ENCODE assay signal across 19 cellular contexts in genomic region chr2:72827495-72827894, GRCh38. TPM values are rescaled to one million over a fixed set of nuclear protein-coding genes. Genes with fewer than 3 reads are reported as not detected.
DNase-seq lines count a peak whose midpoint lies in the region; ATAC-seq, FAIRE-seq and TF ChIP-seq lines count a peak whose summit lies in the region.
"Had no signal": no experiment of that assay in that cellular context is flagged by ENCODE, and none has a peak within 500 bp of the region (broad histone marks: within the 10 kb centered on the region; RNA-seq: fewer than 3 reads in every experiment).

No MANE protein-coding gene starts in this region.

- H3K4me2 ChIP-seq in keratinocyte (ENCODE audit: control insufficient read depth, extremely low read depth, insufficient read depth, low read depth, low read length): peak overlapping the region; percentile 72

- peak overlapping the region; percentile 26 for H3K27ac Mint-ChIP-seq in activated naive CD8-positive, alpha-beta T cell treated with anti-CD3 and anti-CD28 coated beads, Interleukin-2, amount 10 ng/mL, durations not matched to agents 7 days and 5 days
- no peak overlapping the region for H3K27ac Mint-ChIP-seq in activated naive CD8-positive, alpha-beta T cell treated with anti-CD3 and anti-CD28 coated beads, Interleukin-2, amount 50 U/mL, for 24 hours
- peak overlapping the region; percentile 94 for H3K27ac Mint-ChIP-seq in type B pancreatic cell

- no peaks in the 10 kb centered on the region for H3K27me3 Mint-ChIP-seq in activated naive CD8-positive, alpha-beta T cell treated with anti-CD3 and anti-CD28 coated beads, Interleukin-2, amount 10 ng/mL, durations not matched to agents 7 days and 5 days
- H3K27me3 Mint-ChIP-seq in activated naive CD8-positive, alpha-beta T cell treated with anti-CD3 and anti-CD28 coated beads, Interleukin-2, amount 50 U/mL, for 24 hours: peaks cover 7% of the 10 kb centered on the region
- no peaks in the 10 kb centered on the region for H3K27me3 Mint-ChIP-seq in type B pancreatic cell

- peaks cover 49% of the 10 kb centered on the region for H3K4me1 Mint-ChIP-seq in activated naive CD8-positive, alpha-beta T cell treated with anti-CD3 and anti-CD28 coated beads, Interleukin-2, amount 10 ng/mL, durations not matched to agents 7 days and 5 days
- peaks cover 21% of the 10 kb centered on the region for H3K4me1 Mint-ChIP-seq in activated naive CD8-positive, alpha-beta T cell treated with anti-CD3 and anti-CD28 coated beads, Interleukin-2, amount 50 U/mL, for 24 hours
- H3K4me1 Mint-ChIP-seq in type B pancreatic cell (ENCODE audit: unreplicated experiment): peaks cover 13% of the 10 kb centered on the region

- peaks cover 34% of the 10 kb centered on the region for H3K4me1 ChIP-seq in RWPE2 (ENCODE audit: insufficient read depth, poor library complexity, severe bottlenecking)
- H3K4me1 ChIP-seq in keratinocyte (ENCODE audit: control insufficient read depth, extremely low read depth, insufficient read depth, low read length): peaks cover 57% of the 10 kb centered on the region

- TF ChIP-seq CTCF in RWPE2 (IDR thresholded peaks at IDR 0.05; ENCODE audit: poor library complexity, severe bottlenecking) (no peak), keratinocyte (optimal IDR thresholded peaks at IDR 0.05 in 1 of 3, IDR thresholded peaks at IDR 0.05 in 1 of 3, conservative IDR thresholded peaks at IDR 0.05 in 1 of 3; ENCODE audit: extremely low read depth in 1 of 3, insufficient read depth in 2 of 3, low read length in 3 of 3) (no peak), type B pancreatic cell (conservative IDR thresholded peaks at IDR 0.05) (no peak)

- no peak overlapping the region for H3K4me3 Mint-ChIP-seq in activated naive CD8-positive, alpha-beta T cell treated with anti-CD3 and anti-CD28 coated beads, Interleukin-2, amount 10 ng/mL, durations not matched to agents 7 days and 5 days
- no peak overlapping the region for H3K4me3 Mint-ChIP-seq in activated naive CD8-positive, alpha-beta T cell treated with anti-CD3 and anti-CD28 coated beads, Interleukin-2, amount 50 U/mL, for 24 hours
- H3K4me3 Mint-ChIP-seq in type B pancreatic cell: peak overlapping the region; percentile 14

- H3K9me1 ChIP-seq in keratinocyte (ENCODE audit: control insufficient read depth, extremely low read depth, insufficient read depth, low read length): no peaks in the 10 kb centered on the region

- H3K36me3 ChIP-seq in RWPE2 (ENCODE audit: low read depth): no peaks in the 10 kb centered on the region
- no peaks in the 10 kb centered on the region for H3K36me3 ChIP-seq in keratinocyte (ENCODE audit: control insufficient read depth in 2 of 2, extremely low read depth in 1 of 2, insufficient read depth in 2 of 2, low read length in 2 of 2)
- H3K36me3 ChIP-seq: Peyer's patch had no signal

- no peak for ATAC-seq in activated naive CD8-positive, alpha-beta T cell treated with anti-CD3 and anti-CD28 coated beads, Interleukin-2, amount 10 ng/mL, durations not matched to agents 7 days and 5 days (ENCODE audit: low read depth)
- ATAC-seq in activated naive CD8-positive, alpha-beta T cell treated with anti-CD3 and anti-CD28 coated beads, Interleukin-2, amount 50 U/mL, for 24 hours: no peak
- ATAC-seq in RWPE2 (ENCODE audit: low read depth) (no peak), GM18858 (IDR thresholded peaks at IDR 0.05; ENCODE audit: unreplicated experiment) (no peak)

- no peak overlapping the region for H2AFZ ChIP-seq in keratinocyte (ENCODE audit: control insufficient read depth, low read length)

- H3K27me3 ChIP-seq in RWPE2 (ENCODE audit: insufficient read depth, poor library complexity, severe bottlenecking) (no peaks in the 10 kb centered on the region), keratinocyte (ENCODE audit: control insufficient read depth, extremely low read depth, insufficient read depth, low read length) (no peaks in the 10 kb centered on the region)
- H3K27me3 ChIP-seq: Peyer's patch had no signal

- dilution Hi-C loops in keratinocyte (cut with MboI; ENCODE audit: extremely low pct_ligation_motif_present, low sequenced_read_pairs): no loop called here

- DNase-seq in activated naive CD8-positive, alpha-beta T cell treated with anti-CD3 and anti-CD28 coated beads, Interleukin-2, amount 10 ng/mL, durations not matched to agents 7 days and 5 days: no peak
- no peak for DNase-seq in activated naive CD8-positive, alpha-beta T cell treated with anti-CD3 and anti-CD28 coated beads, Interleukin-2, amount 50 U/mL, for 24 hours
- DNase-seq in RWPE2 (ENCODE audit: low spot score) (no peak), keratinocyte (ENCODE audit: low read depth, low spot score) (no peak), type B pancreatic cell (ENCODE audit: extremely low spot score, unreplicated experiment) (no peak), NCI-H524 (lab: John Stamatoyannopoulos, UW) (no peak), substantia nigra (lab: John Stamatoyannopoulos, UW) (no peak)
- DNase-seq: DMS79, Kasumi-1, NCI-H1417, NCI-H2029, NCI-H2171 treated with DMSO at 0.1 percent for 48 hours, NCI-H82, Peyer's patch, SIG-M5 had no signal

- no peaks in the 10 kb centered on the region for H3K9me3 ChIP-seq in RWPE2 (ENCODE audit: severe bottlenecking)
- no peaks in the 10 kb centered on the region for H3K9me3 ChIP-seq in keratinocyte (ENCODE audit: control insufficient read depth, low read depth, low read length)
- H3K9me3 ChIP-seq: Peyer's patch had no signal

- no peak overlapping the region for H3K9ac ChIP-seq in keratinocyte (ENCODE audit: control insufficient read depth, extremely low read depth, insufficient read depth, low read length)

- peaks cover 9% of the 10 kb centered on the region for H3K36me3 Mint-ChIP-seq in activated naive CD8-positive, alpha-beta T cell treated with anti-CD3 and anti-CD28 coated beads, Interleukin-2, amount 10 ng/mL, durations not matched to agents 7 days and 5 days
- H3K36me3 Mint-ChIP-seq in activated naive CD8-positive, alpha-beta T cell treated with anti-CD3 and anti-CD28 coated beads, Interleukin-2, amount 50 U/mL, for 24 hours (ENCODE audit: low read depth): no peaks in the 10 kb centered on the region
- H3K36me3 Mint-ChIP-seq in type B pancreatic cell: peaks cover 3% of the 10 kb centered on the region

- no peaks in the 10 kb centered on the region for H4K20me1 ChIP-seq in keratinocyte (ENCODE audit: control insufficient read depth, extremely low read depth, insufficient read depth, low read length)

- POLR2A ChIA-PET in activated naive CD8-positive, alpha-beta T cell treated with anti-CD3 and anti-CD28 coated beads, Interleukin-2, amount 10 ng/mL, durations not matched to agents 7 days and 5 days (lab: Charles Lee): no interaction called here

- H3K79me2 ChIP-seq in keratinocyte (ENCODE audit: control insufficient read depth, insufficient read depth, low read length): peaks cover 20% of the 10 kb centered on the region

- H3K4me3 ChIP-seq in RWPE2 (ENCODE audit: severe bottlenecking) (no peak overlapping the region), keratinocyte (ENCODE audit: control insufficient read depth in 2 of 3, extremely low read depth in 1 of 3, insufficient read depth in 2 of 3, low read depth in 1 of 3, low read length in 3 of 3) (peak overlapping the region in 1 of 3 experiments; percentile 16)
- H3K4me3 ChIP-seq: Peyer's patch had no signal

- peak overlapping the region; percentile 72 for H3K27ac ChIP-seq in RWPE2 (ENCODE audit: poor library complexity, severe bottlenecking)
- peak overlapping the region; percentile 81 for H3K27ac ChIP-seq in keratinocyte (ENCODE audit: control insufficient read depth, insufficient read depth, low read length)
- no peak overlapping the region for H3K27ac ChIP-seq in substantia nigra (ENCODE audit: low read depth, low read length, poor library complexity, severe bottlenecking)
- H3K27ac ChIP-seq: Peyer's patch had no signal

- no peak for FAIRE-seq in keratinocyte (lab: Jason Lieb, UNC)
- FAIRE-seq: G401.6, GM12891, H1 had no signal

- no peaks in the 10 kb centered on the region for H3K9me3 Mint-ChIP-seq in activated naive CD8-positive, alpha-beta T cell treated with anti-CD3 and anti-CD28 coated beads, Interleukin-2, amount 10 ng/mL, durations not matched to agents 7 days and 5 days
- H3K9me3 Mint-ChIP-seq in activated naive CD8-positive, alpha-beta T cell treated with anti-CD3 and anti-CD28 coated beads, Interleukin-2, amount 50 U/mL, for 24 hours: no peaks in the 10 kb centered on the region
- no peaks in the 10 kb centered on the region for H3K9me3 Mint-ChIP-seq in type B pancreatic cell

RNA-seq across cellular contexts. Expression of gene EXOC6B, which starts 1.7 kb away (rescaled TPM):
- total RNA-seq in activated naive CD8-positive, alpha-beta T cell treated with anti-CD3 and anti-CD28 coated beads, Interleukin-2, amount 10 ng/mL, durations not matched to agents 7 days and 5 days: 10 to 100 TPM; 20.7 to 22.7 TPM
- polyA plus RNA-seq in keratinocyte: 35.7 to 43.3 TPM (median 37.3 TPM) in 3 replicates
- polyA plus RNA-seq in keratinocyte (2011; ENCODE audit: low read depth): 40.0 TPM
- polyA plus RNA-seq in keratinocyte (2011; cell fraction: cytosol; rRNA removed): 23.3 and 36.9 TPM in 2 replicates
- 52.8 TPM in 2 replicates for polyA plus RNA-seq in keratinocyte (2011; cell fraction: nucleus; rRNA removed)
- 25.6 and 29.0 TPM in 2 replicates for polyA plus RNA-seq in keratinocyte (2012; ENCODE audit: low replicate concordance)
- 104 to 141 TPM (median 110 TPM) in 3 replicates for polyA minus RNA-seq in keratinocyte
- 84.6 TPM for polyA minus RNA-seq in keratinocyte (2011; cell fraction: cytosol; rRNA and poly(A)+ RNA removed)
- polyA minus RNA-seq in keratinocyte (2011; cell fraction: nucleus; rRNA and poly(A)+ RNA removed): 95.6 and 144 TPM in 2 replicates
- 46.1 and 62.6 TPM in 2 replicates for total RNA-seq in type B pancreatic cell (ENCODE audit: low replicate concordance)

RNA-seq across cellular contexts. Expression of gene SPR, which starts 59.7 kb away (rescaled TPM):
- total RNA-seq in activated naive CD8-positive, alpha-beta T cell treated with anti-CD3 and anti-CD28 coated beads, Interleukin-2, amount 10 ng/mL, durations not matched to agents 7 days and 5 days: under 1 TPM; 0.60 to 0.80 TPM
- 25.1 to 33.9 TPM (median 26.0 TPM) in 3 replicates for polyA plus RNA-seq in keratinocyte
- polyA plus RNA-seq in keratinocyte (2011; ENCODE audit: low read depth): 9.1 TPM
- 27.6 and 36.6 TPM in 2 replicates for polyA plus RNA-seq in keratinocyte (2011; cell fraction: cytosol; rRNA removed)
- polyA plus RNA-seq in keratinocyte (2011; cell fraction: nucleus; rRNA removed): 16.2 and 16.4 TPM in 2 replicates
- polyA plus RNA-seq in keratinocyte (2012; ENCODE audit: low replicate concordance): 18.2 and 37.1 TPM in 2 replicates
- polyA minus RNA-seq in keratinocyte: 11.7 to 13.8 TPM (median 12.2 TPM) in 3 replicates
- 16.5 TPM for polyA minus RNA-seq in keratinocyte (2011; cell fraction: cytosol; rRNA and poly(A)+ RNA removed)
- polyA minus RNA-seq in keratinocyte (2011; cell fraction: nucleus; rRNA and poly(A)+ RNA removed): 4.0 and 4.5 TPM in 2 replicates
- 12.4 and 16.0 TPM in 2 replicates for total RNA-seq in type B pancreatic cell (ENCODE audit: low replicate concordance)
